ENCODE assay signal across 1 cellular context in the genomic region with DNA sequence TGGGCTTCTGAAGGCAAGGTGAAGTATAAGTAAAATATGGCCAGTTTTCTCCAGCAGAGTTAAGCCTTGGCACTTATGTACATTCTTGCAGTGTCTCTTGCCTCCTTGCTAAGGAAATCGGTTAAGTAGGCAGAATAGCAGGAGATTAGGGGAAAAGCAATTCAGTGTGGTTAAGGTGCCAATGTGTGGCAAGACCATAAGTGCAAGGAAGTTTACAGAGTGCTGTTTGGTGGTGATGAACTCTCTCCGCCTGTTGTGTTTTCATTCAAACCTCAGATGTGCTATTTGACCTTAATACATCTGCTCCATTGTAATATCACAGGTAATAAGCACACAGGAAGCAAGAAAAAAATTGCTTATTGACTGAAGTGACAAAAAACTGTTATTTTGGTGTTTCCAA.
TF ChIP-seq lines count a peak whose summit lies in the region.

No MANE protein-coding gene starts in this region.

TF ChIP-seq in GM23338, 12 proteins besides CTCF, POLR2A, EP300 and RAD21:
- TF ChIP-seq, protein P1, sequence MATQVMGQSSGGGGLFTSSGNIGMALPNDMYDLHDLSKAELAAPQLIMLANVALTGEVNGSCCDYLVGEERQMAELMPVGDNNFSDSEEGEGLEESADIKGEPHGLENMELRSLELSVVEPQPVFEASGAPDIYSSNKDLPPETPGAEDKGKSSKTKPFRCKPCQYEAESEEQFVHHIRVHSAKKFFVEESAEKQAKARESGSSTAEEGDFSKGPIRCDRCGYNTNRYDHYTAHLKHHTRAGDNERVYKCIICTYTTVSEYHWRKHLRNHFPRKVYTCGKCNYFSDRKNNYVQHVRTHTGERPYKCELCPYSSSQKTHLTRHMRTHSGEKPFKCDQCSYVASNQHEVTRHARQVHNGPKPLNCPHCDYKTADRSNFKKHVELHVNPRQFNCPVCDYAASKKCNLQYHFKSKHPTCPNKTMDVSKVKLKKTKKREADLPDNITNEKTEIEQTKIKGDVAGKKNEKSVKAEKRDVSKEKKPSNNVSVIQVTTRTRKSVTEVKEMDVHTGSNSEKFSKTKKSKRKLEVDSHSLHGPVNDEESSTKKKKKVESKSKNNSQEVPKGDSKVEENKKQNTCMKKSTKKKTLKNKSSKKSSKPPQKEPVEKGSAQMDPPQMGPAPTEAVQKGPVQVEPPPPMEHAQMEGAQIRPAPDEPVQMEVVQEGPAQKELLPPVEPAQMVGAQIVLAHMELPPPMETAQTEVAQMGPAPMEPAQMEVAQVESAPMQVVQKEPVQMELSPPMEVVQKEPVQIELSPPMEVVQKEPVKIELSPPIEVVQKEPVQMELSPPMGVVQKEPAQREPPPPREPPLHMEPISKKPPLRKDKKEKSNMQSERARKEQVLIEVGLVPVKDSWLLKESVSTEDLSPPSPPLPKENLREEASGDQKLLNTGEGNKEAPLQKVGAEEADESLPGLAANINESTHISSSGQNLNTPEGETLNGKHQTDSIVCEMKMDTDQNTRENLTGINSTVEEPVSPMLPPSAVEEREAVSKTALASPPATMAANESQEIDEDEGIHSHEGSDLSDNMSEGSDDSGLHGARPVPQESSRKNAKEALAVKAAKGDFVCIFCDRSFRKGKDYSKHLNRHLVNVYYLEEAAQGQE (IDR thresholded peaks at IDR 0.05; ENCODE audit: unreplicated experiment) = no peak
- no peak for TF ChIP-seq ZNF114 (CRISPR knock-in tag; IDR thresholded peaks at IDR 0.05)
- TF ChIP-seq NANOG (IDR thresholded peaks at IDR 0.05; ENCODE audit: borderline replicate concordance) = no peak
- TF ChIP-seq JUNB (IDR thresholded peaks at IDR 0.05; ENCODE audit: unreplicated experiment) = no peak
